Comparison of ENCODE assay signal across 32 cellular contexts in the genomic region with DNA sequence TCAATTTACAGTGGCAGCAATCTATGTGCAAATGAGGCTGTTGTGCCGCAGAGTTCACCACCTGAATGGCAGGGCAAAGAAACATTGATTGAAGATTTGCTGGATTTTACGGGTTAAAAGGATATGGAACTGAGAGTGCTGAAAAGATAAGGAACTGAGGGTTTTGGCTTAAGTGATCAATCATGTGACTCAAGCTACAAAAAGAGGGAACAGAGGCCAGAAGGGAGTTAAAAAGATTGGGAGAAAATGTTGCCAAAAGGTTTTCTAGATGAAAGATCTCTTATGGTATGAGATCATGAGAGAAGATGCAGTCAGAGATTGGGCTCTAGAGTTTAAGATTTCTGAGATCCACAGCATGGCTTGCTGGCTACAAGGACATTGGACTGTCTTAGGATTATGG.
"Had no signal": no experiment of that assay in that cellular context is flagged by ENCODE, and none has a peak within 500 bp of the region (broad histone marks: within the 10 kb centered on the region; RNA-seq: fewer than 3 reads in every experiment).

No MANE protein-coding gene starts in this region.

- H3K4me3 ChIP-seq: SJCRH30, SK-N-MC had no signal

- H3K4me3 Mint-ChIP-seq: activated CD4-positive, alpha-beta memory T cell treated with anti-CD3 and anti-CD28 coated beads for 36 hours; activated CD4-positive, alpha-beta T cell treated with anti-CD3 and anti-CD28 coated beads for 36 hours; activated CD4-positive, alpha-beta T cell treated with anti-CD3 and anti-CD28 coated beads, Interleukin-2, amount 10 ng/mL, durations not matched to agents 7 days and 5 days; activated CD8-positive, alpha-beta memory T cell treated with anti-CD3 and anti-CD28 coated beads, Interleukin-2, amount 10 ng/mL, durations not matched to agents 7 days and 5 days; activated naive CD4-positive, alpha-beta T cell treated with anti-CD3 and anti-CD28 coated beads, Interleukin-2, amount 10 ng/mL, durations not matched to agents 7 days and 5 days; activated naive CD8-positive, alpha-beta T cell; activated naive CD8-positive, alpha-beta T cell treated with anti-CD3 and anti-CD28 coated beads, Interleukin-2, amount 50 U/mL, for 24 hours; brain; T-helper 1 cell treated with Interleukin-12 subunit alpha and Interleukin-12 subunit beta and Interleukin-4 antibody, amounts not matched to agents 30 μg/mL and 1 μg/mL, for 36 hours; T-helper 2 cell treated with Interferon-gamma antibody and Interleukin-4, amounts not matched to agents 5 μg/mL and 100 μg/mL, for 36 hours; WTC11 had no signal

- DNase-seq: activated CD4-positive, alpha-beta memory T cell treated with anti-CD3 and anti-CD28 coated beads for 36 hours; activated CD4-positive, alpha-beta T cell treated with anti-CD3 and anti-CD28 coated beads for 36 hours; activated CD4-positive, alpha-beta T cell treated with anti-CD3 and anti-CD28 coated beads, Interleukin-2, amount 10 ng/mL, durations not matched to agents 7 days and 5 days; activated CD8-positive, alpha-beta memory T cell treated with anti-CD3 and anti-CD28 coated beads for 24 hours; activated CD8-positive, alpha-beta memory T cell treated with anti-CD3 and anti-CD28 coated beads, Interleukin-2, amount 10 ng/mL, durations not matched to agents 7 days and 5 days; activated CD8-positive, alpha-beta memory T cell treated with anti-CD3 and anti-CD28 coated beads, Interleukin-2, amount 50 U/mL, for 48 hours; activated effector memory CD4-positive, alpha-beta T cell treated with Interleukin-2 at 50 U/mL for 16 hours; activated naive CD4-positive, alpha-beta T cell treated with anti-CD3 and anti-CD28 coated beads, Interleukin-2, amount 10 ng/mL, durations not matched to agents 7 days and 5 days; activated naive CD8-positive, alpha-beta T cell treated with anti-CD3 and anti-CD28 coated beads, Interleukin-2, amount 50 U/mL, for 24 hours; activated T-cell treated with anti-CD3 and anti-CD28 coated beads, Interleukin-2, amount 50 U/mL, for 48 hours; anterior cingulate cortex; caudate nucleus; cerebellar nuclear complex; NCI-H1092; NCI-H1436 treated with DMSO at 0.1 percent for 48 hours; NCI-H1694 treated with DMSO at 0.1 percent for 48 hours; NCI-H2029; NCI-H345; NCI-H524 treated with DMSO at 0.1 percent for 48 hours; NCI-H748 treated with DMSO at 0.1 percent for 48 hours; NK-92 treated with Interleukin-12 subunit alpha and Interleukin-12 subunit beta, amount 100 ng/mL, for 24 hours; SHP77; SJCRH30 had no signal

- H3K27me3 ChIP-seq: SJCRH30 had no signal

- H3K9me3 ChIP-seq: SJCRH30 had no signal

- FAIRE-seq: bronchial epithelial cell had no signal

- ATAC-seq: activated CD4-positive, alpha-beta T cell treated with anti-CD3 and anti-CD28 coated beads for 36 hours; activated CD4-positive, CD25-positive, alpha-beta regulatory T cell treated with anti-CD3 and anti-CD28 coated beads, Interleukin-2, amount 50 U/mL, for 24 hours; activated CD8-positive, alpha-beta memory T cell treated with anti-CD3 and anti-CD28 coated beads, Interleukin-2, amount 10 ng/mL, durations not matched to agents 7 days and 5 days; activated naive CD8-positive, alpha-beta T cell treated with anti-CD3 and anti-CD28 coated beads, Interleukin-2, amount 50 U/mL, for 24 hours; Panc1; WTC11 had no signal

- H3K27ac ChIP-seq: SJCRH30, SK-N-MC had no signal

- H3K4me1 Mint-ChIP-seq: activated naive CD8-positive, alpha-beta T cell treated with anti-CD3 and anti-CD28 coated beads, Interleukin-2, amount 50 U/mL, for 24 hours; brain had no signal

- H3K36me3 ChIP-seq: SJCRH30 had no signal

- H3K36me3 Mint-ChIP-seq: activated CD4-positive, alpha-beta memory T cell treated with anti-CD3 and anti-CD28 coated beads for 36 hours; brain; WTC11 had no signal

- H3K27ac Mint-ChIP-seq: activated CD4-positive, alpha-beta memory T cell treated with anti-CD3 and anti-CD28 coated beads for 36 hours; activated CD4-positive, alpha-beta T cell treated with anti-CD3 and anti-CD28 coated beads for 36 hours; activated CD4-positive, alpha-beta T cell treated with anti-CD3 and anti-CD28 coated beads, Interleukin-2, amount 10 ng/mL, durations not matched to agents 7 days and 5 days; activated CD8-positive, alpha-beta memory T cell treated with anti-CD3 and anti-CD28 coated beads, Interleukin-2, amount 10 ng/mL, durations not matched to agents 7 days and 5 days; activated naive CD4-positive, alpha-beta T cell treated with anti-CD3 and anti-CD28 coated beads, Interleukin-2, amount 10 ng/mL, durations not matched to agents 7 days and 5 days; activated naive CD8-positive, alpha-beta T cell; activated naive CD8-positive, alpha-beta T cell treated with anti-CD3 and anti-CD28 coated beads, Interleukin-2, amount 50 U/mL, for 24 hours; brain; T-helper 1 cell treated with Interleukin-12 subunit alpha and Interleukin-12 subunit beta and Interleukin-4 antibody, amounts not matched to agents 30 μg/mL and 1 μg/mL, for 36 hours; T-helper 2 cell treated with Interferon-gamma antibody and Interleukin-4, amounts not matched to agents 5 μg/mL and 100 μg/mL, for 36 hours; WTC11 had no signal

- H3K9me3 Mint-ChIP-seq: activated CD4-positive, alpha-beta memory T cell treated with anti-CD3 and anti-CD28 coated beads for 36 hours; activated naive CD4-positive, alpha-beta T cell treated with anti-CD3 and anti-CD28 coated beads, Interleukin-2, amount 10 ng/mL, durations not matched to agents 7 days and 5 days; activated naive CD8-positive, alpha-beta T cell treated with anti-CD3 and anti-CD28 coated beads, Interleukin-2, amount 50 U/mL, for 24 hours; T-helper 2 cell treated with Interferon-gamma antibody and Interleukin-4, amounts not matched to agents 5 μg/mL and 100 μg/mL, for 36 hours had no signal

- H3K4me1 ChIP-seq: SJCRH30 had no signal
